In genomic region chr1:190474010-190474409, GRCh38 we compare ENCODE assay signal across 25 cellular contexts. TPM values are rescaled to one million over a fixed set of nuclear protein-coding genes. Genes with fewer than 3 reads are reported as not detected.
DNase-seq lines count a peak whose midpoint lies in the region; ATAC-seq and TF ChIP-seq lines count a peak whose summit lies in the region.
"Had no signal": no experiment of that assay in that cellular context is flagged by ENCODE, and none has a peak within 500 bp of the region (broad histone marks: within the 10 kb centered on the region; RNA-seq: fewer than 3 reads in every experiment).

No MANE protein-coding gene starts in this region.

- H3K9ac ChIP-seq in colonic mucosa (ENCODE audit: low read depth in 2 of 2, low read length in 2 of 2): peak overlapping the region in 1 of 2 donors; percentile 96
- peak overlapping the region; percentile 82 to 84 for H3K9ac ChIP-seq in mucosa of rectum (ENCODE audit: low read depth in 1 of 2, low read length in 2 of 2)

- TF ChIP-seq POLR2A in transverse colon (IDR thresholded peaks at IDR 0.05): no peak

- H3K27me3 ChIP-seq in right cardiac atrium (ENCODE audit: control insufficient read depth, insufficient read depth): no peaks in the 10 kb centered on the region
- no peaks in the 10 kb centered on the region for H3K27me3 ChIP-seq in colonic mucosa
- peaks cover 0 to 10% of the 10 kb centered on the region in 2 donors for H3K27me3 ChIP-seq in mucosa of rectum (ENCODE audit: control insufficient read depth in 2 of 2, insufficient read depth in 2 of 2, low read length in 2 of 2)
- H3K27me3 ChIP-seq in transverse colon: peaks cover 23% of the 10 kb centered on the region
- H3K27me3 ChIP-seq: vagina had no signal

- H3K9me3 ChIP-seq in right cardiac atrium (ENCODE audit: control insufficient read depth, low read length) (no peaks in the 10 kb centered on the region), colonic mucosa (no peaks in the 10 kb centered on the region), mucosa of rectum (ENCODE audit: control insufficient read depth in 2 of 2, low read length in 2 of 2) (no peaks in the 10 kb centered on the region), transverse colon (no peaks in the 10 kb centered on the region)
- H3K9me3 ChIP-seq: gastrocnemius medialis, stomach, vagina had no signal

- no peaks in the 10 kb centered on the region for H3K36me3 ChIP-seq in colonic mucosa
- H3K36me3 ChIP-seq in mucosa of rectum (ENCODE audit: control insufficient read depth in 2 of 2, insufficient read depth in 2 of 2, low read length in 2 of 2): no peaks in the 10 kb centered on the region
- no peaks in the 10 kb centered on the region for H3K36me3 ChIP-seq in transverse colon
- H3K36me3 ChIP-seq: gastrocnemius medialis, stomach, vagina had no signal

- no peak overlapping the region for H3K27ac ChIP-seq in right cardiac atrium (ENCODE audit: low read length)
- peak overlapping the region; percentile 81 for H3K27ac ChIP-seq in colonic mucosa
- H3K27ac ChIP-seq in mucosa of rectum (ENCODE audit: low read depth in 2 of 2, low read length in 2 of 2): peak overlapping the region; percentile 65 to 79
- peak overlapping the region; percentile 64 to 83 (median 72) for H3K27ac ChIP-seq in transverse colon
- H3K27ac ChIP-seq: gastrocnemius medialis, stomach, vagina had no signal

- intact Hi-C loops in right cardiac atrium (cut with DNase I) (no loop called here), left ventricle myocardium superior (cut with micrococcal nuclease) (no loop called here), colonic mucosa (cut with DNase I) (no loop called here), transverse colon (cut with DNase I; ENCODE audit: low total_unique reads) (no loop called here)

- H3K4me1 ChIP-seq in right cardiac atrium (ENCODE audit: control insufficient read depth, insufficient read depth, low read length) (no peaks in the 10 kb centered on the region), colonic mucosa (no peaks in the 10 kb centered on the region), mucosa of rectum (ENCODE audit: control insufficient read depth in 2 of 2, insufficient read depth in 2 of 2, low read length in 2 of 2) (no peaks in the 10 kb centered on the region), transverse colon (peaks cover 0 to 10% (median 6%) of the 10 kb centered on the region in 4 donors)

- DNase-seq in right cardiac atrium (no peak), left ventricle myocardium superior (no peak), colonic mucosa (no peak), transverse colon (no peak), ACHN (no peak)
- DNase-seq: activated CD4-positive, alpha-beta T cell treated with anti-CD3 and anti-CD28 coated beads, Interleukin-2, amount 50 U/mL, for 48 hours; activated CD4-positive, CD25-positive, alpha-beta regulatory T cell treated with anti-CD3 and anti-CD28 coated beads, Interleukin-2, amount 50 U/mL, for 72 hours; activated CD8-positive, alpha-beta memory T cell treated with anti-CD3 and anti-CD28 coated beads, Interleukin-2, amount 50 U/mL, for 4 hours; activated naive CD4-positive, alpha-beta T cell; activated naive CD8-positive, alpha-beta T cell treated with anti-CD3 and anti-CD28 coated beads, Interleukin-2, amount 50 U/mL, for 24 hours; AML-193; CD4-positive, alpha-beta T cell; gastrocnemius medialis; Right ventricle myocardium superior; stimulated activated CD8-positive, alpha-beta memory T cell treated with anti-CD3 and anti-CD28 coated beads, Interleukin-4, amount 100 ng/mL, for 48 hours; stomach; T-helper 2 cell had no signal

- ATAC-seq in right cardiac atrium (no peak), left ventricle myocardium superior (no peak), HG02852 (IDR thresholded peaks at IDR 0.05; ENCODE audit: unreplicated experiment) (no peak), HG02840 (IDR thresholded peaks at IDR 0.05; ENCODE audit: low FRiP score, unreplicated experiment) (no peak)
- ATAC-seq: activated naive CD8-positive, alpha-beta T cell treated with anti-CD3 and anti-CD28 coated beads, Interleukin-2, amount 50 U/mL, for 24 hours; gastrocnemius medialis; left lobe of liver; SK-N-SH treated with all-trans-retinoic acid at 6 μM for 48 hours had no signal

- TF ChIP-seq EP300 in transverse colon (IDR thresholded peaks at IDR 0.05; ENCODE audit: low read depth): no peak

- no peak for TF ChIP-seq CTCF in colonic mucosa (IDR thresholded peaks at IDR 0.05)
- TF ChIP-seq CTCF in transverse colon (IDR thresholded peaks at IDR 0.05): no peak

- H3K4me3 ChIP-seq in right cardiac atrium (ENCODE audit: low read length) (peak overlapping the region; percentile 79), colonic mucosa (peak overlapping the region; percentile 33), mucosa of rectum (ENCODE audit: low read length in 2 of 2) (peak overlapping the region; percentile 59 to 87), transverse colon (peak overlapping the region in 3 of 4 donors; percentile 25 to 62 (median 51))
- H3K4me3 ChIP-seq: gastrocnemius medialis, vagina had no signal

- in situ Hi-C loops in transverse colon (cut with MboI; ENCODE audit: low pct_ligation_motif_present in 1 of 4, low pct_unique_long_range_greater_than_20kb in 1 of 4, low sequenced_read_pairs in 3 of 4): no loop called here
- in situ Hi-C loops in ACHN (cut with HindIII; ENCODE audit: low pct_ligation_motif_present, low pct_unique_long_range_greater_than_20kb, low sequenced_read_pairs): no loop called here

- 44% methylated on average over 2 of the region's 2 CpGs for WGBS in right cardiac atrium
- 34 to 52% methylated on average over 2 of the region's 2 CpGs for WGBS in transverse colon (ENCODE audit: low coverage in 1 of 2), 2 donors

RNA-seq across cellular contexts. Expression of gene BRINP3, which starts 3.7 kb away (rescaled TPM):
- total RNA-seq in right cardiac atrium (10 to 100 TPM; 11.1 to 27.0 (median 17.0) TPM), left ventricle myocardium superior (0.10 TPM), colonic mucosa (10 to 100 TPM; 19.1 to 19.6 TPM), transverse colon (10 to 100 TPM in 2 of 4 donors, 1 to 10 TPM in 2; 5.0 to 30.3 (median 14.1) TPM)
- 3.6 TPM for polyA plus RNA-seq in right cardiac atrium
- total RNA-seq: A172; CD4-positive, alpha-beta T cell; Daoy; left lobe of liver; vagina had no signal
